Comparison of ENCODE assay signal across 8 cellular contexts in the genomic region with DNA sequence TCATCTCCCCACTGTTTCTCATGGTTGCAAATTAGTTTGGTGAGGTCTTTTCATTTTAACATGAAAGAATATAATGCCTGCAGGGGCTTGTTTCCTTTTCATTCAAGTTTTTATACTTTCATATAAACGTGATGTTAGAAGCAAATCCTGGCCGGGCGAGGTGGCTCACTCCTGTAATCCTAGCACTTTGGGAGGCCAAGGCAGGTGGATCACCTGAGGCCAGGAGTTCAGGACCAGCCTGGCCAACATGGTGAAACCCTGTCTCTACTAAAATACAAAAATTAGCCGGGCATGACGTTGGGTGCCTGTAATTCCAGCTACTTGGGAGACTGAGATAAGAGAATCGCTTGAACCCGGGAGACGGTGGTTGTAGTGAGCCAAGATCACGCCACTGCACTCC. TPM values are rescaled to one million over a fixed set of nuclear protein-coding genes. Genes with fewer than 3 reads are reported as not detected.
DNase-seq lines count a peak whose midpoint lies in the region; ATAC-seq and TF ChIP-seq lines count a peak whose summit lies in the region.
"Not testable (repeated sequence)": the region's sequence is repeated elsewhere in the genome, so short reads cannot be mapped to it uniquely, and the experiment has no call there.

No MANE protein-coding gene starts in this region.

- H3K36me3 ChIP-seq in BLaER1 treated with 17β-estradiol and CSF1 and Interleukin-3, amounts not matched to agents 10 nM and 100 nM = peaks cover 26 to 68% (median 63%) of the 10 kb centered on the region in 11 experiments
- peaks cover 0 to 37% of the 10 kb centered on the region in 2 donors for H3K36me3 ChIP-seq in gastroesophageal sphincter
- H3K36me3 ChIP-seq in mesenchymal stem cell (ENCODE audit: control insufficient read depth in 1 of 2, insufficient read depth in 2 of 2, low read depth in 1 of 2, low read length in 2 of 2) = peaks cover 10 to 34% of the 10 kb centered on the region in 2 experiments
- peaks cover 12% of the 10 kb centered on the region for H3K36me3 ChIP-seq in thoracic aorta

- not testable (repeated sequence) for H3K14ac ChIP-seq in mesenchymal stem cell (ENCODE audit: low read length in 2 of 2)

- not testable (repeated sequence) for H2AK5ac ChIP-seq in mesenchymal stem cell (ENCODE audit: low read length, severe bottlenecking)

- H3K36me3 Mint-ChIP-seq in IgD-negative memory B cell = not testable (repeated sequence)
- H3K36me3 Mint-ChIP-seq in activated T-helper 2 cell treated with anti-CD3 and anti-CD28 coated beads, Interferon-gamma antibody, Interleukin-2, Interleukin-4, amounts not matched to agents 10 μg/mL and 5 μg/mL and 100 μg/mL, durations not matched to agents 14 hours and 24 hours and 36 hours (ENCODE audit: low read depth) = peaks cover 50% of the 10 kb centered on the region
- peaks cover 22% of the 10 kb centered on the region for H3K36me3 Mint-ChIP-seq in osteocyte (ENCODE audit: unreplicated experiment)

- H3K18ac ChIP-seq in mesenchymal stem cell (ENCODE audit: low read depth in 1 of 2, low read length in 2 of 2) = not testable (repeated sequence)

- not testable (repeated sequence) for H3K23ac ChIP-seq in mesenchymal stem cell (ENCODE audit: low read length in 2 of 2)

- H2BK120ac ChIP-seq in mesenchymal stem cell (ENCODE audit: low read depth, low read length) = not testable (repeated sequence)

- 59 to 69% methylated on average over 3 to 9 of the region's 9 CpGs for WGBS in gastroesophageal sphincter (ENCODE audit: low coverage in 1 of 2), 2 donors
- 88% methylated on average over 8 of the region's 9 CpGs for WGBS in mesenchymal stem cell

- not testable (repeated sequence) for H2BK12ac ChIP-seq in mesenchymal stem cell (ENCODE audit: low read length in 2 of 2)

- H3K27ac ChIP-seq in BLaER1 treated with 17β-estradiol and CSF1 and Interleukin-3, amounts not matched to agents 10 nM and 100 nM; mesenchymal stem cell (ENCODE audit: low read length, poor library complexity, severe bottlenecking): not testable (repeated sequence)
- H3K27ac ChIP-seq in cingulate gyrus (ENCODE audit: low read depth, low read length) (peak overlapping the region; percentile 69), gastroesophageal sphincter (peak overlapping the region in 3 of 4 donors; percentile 78 to 85 (median 81)), thoracic aorta (peak overlapping the region; percentile 69 to 88)

- H3K4me1 ChIP-seq in BLaER1 treated with 17β-estradiol and CSF1 and Interleukin-3, amounts not matched to agents 10 nM and 100 nM = peaks cover 27 to 41% (median 31%) of the 10 kb centered on the region in 10 experiments
- H3K4me1 ChIP-seq in gastroesophageal sphincter (peaks cover 0 to 23% (median 7%) of the 10 kb centered on the region in 3 donors), mesenchymal stem cell (ENCODE audit: control insufficient read depth, insufficient read depth, low read depth, low read length) (peaks cover 12% of the 10 kb centered on the region), thoracic aorta (ENCODE audit: control insufficient read depth in 1 of 2, low read depth in 2 of 2) (peaks cover 6 to 11% of the 10 kb centered on the region in 2 donors)

- not testable (repeated sequence) for H3K9me3 Mint-ChIP-seq in IgD-negative memory B cell; activated T-helper 2 cell treated with anti-CD3 and anti-CD28 coated beads, Interferon-gamma antibody, Interleukin-2, Interleukin-4, amounts not matched to agents 10 μg/mL and 5 μg/mL and 100 μg/mL, durations not matched to agents 14 hours and 24 hours and 36 hours; osteocyte (ENCODE audit: unreplicated experiment)

- H3K4me1 Mint-ChIP-seq in IgD-negative memory B cell (peaks cover 17 to 20% (median 18%) of the 10 kb centered on the region in 3 donors), osteocyte (ENCODE audit: unreplicated experiment) (peaks cover 10% of the 10 kb centered on the region)
- H3K4me1 Mint-ChIP-seq in activated T-helper 2 cell treated with anti-CD3 and anti-CD28 coated beads, Interferon-gamma antibody, Interleukin-2, Interleukin-4, amounts not matched to agents 10 μg/mL and 5 μg/mL and 100 μg/mL, durations not matched to agents 14 hours and 24 hours and 36 hours (ENCODE audit: low read depth) = peaks cover 32% of the 10 kb centered on the region

- H3K9me3 ChIP-seq in BLaER1 treated with 17β-estradiol and CSF1 and Interleukin-3, amounts not matched to agents 10 nM and 100 nM (replicated peaks in 1 of 11); gastroesophageal sphincter; mesenchymal stem cell (ENCODE audit: control insufficient read depth, low read length); thoracic aorta: not testable (repeated sequence)

- H3K9ac ChIP-seq in BLaER1 treated with 17β-estradiol and CSF1 and Interleukin-3, amounts not matched to agents 10 nM and 100 nM = not testable (repeated sequence)
- peak overlapping the region; percentile 86 for H3K9ac ChIP-seq in mesenchymal stem cell (ENCODE audit: low read length)

- intact Hi-C loops in activated T-helper 2 cell treated with anti-CD3 and anti-CD28 coated beads, Interferon-gamma antibody, Interleukin-2, Interleukin-4, amounts not matched to agents 10 μg/mL and 5 μg/mL and 100 μg/mL, durations not matched to agents 14 hours and 24 hours and 36 hours (cut with micrococcal nuclease) = not testable (repeated sequence)

- not testable (repeated sequence) for H2AFZ ChIP-seq in mesenchymal stem cell (ENCODE audit: low read depth, low read length)

- H3K27ac Mint-ChIP-seq in IgD-negative memory B cell (peak overlapping the region in 1 of 3 donors; percentile 41), osteocyte (ENCODE audit: unreplicated experiment) (peak overlapping the region; percentile 63)
- peak overlapping the region; percentile 67 for H3K27ac Mint-ChIP-seq in activated T-helper 2 cell treated with anti-CD3 and anti-CD28 coated beads, Interferon-gamma antibody, Interleukin-2, Interleukin-4, amounts not matched to agents 10 μg/mL and 5 μg/mL and 100 μg/mL, durations not matched to agents 14 hours and 24 hours and 36 hours

- H3K4me2 ChIP-seq in BLaER1 treated with 17β-estradiol and CSF1 and Interleukin-3, amounts not matched to agents 10 nM and 100 nM = peak overlapping the region in 8 of 11 experiments; percentile 42 to 82 (median 60); a peak in 15 of 22 replicates
- not testable (repeated sequence) for H3K4me2 ChIP-seq in mesenchymal stem cell (ENCODE audit: low read length, poor library complexity, severe bottlenecking)

- not testable (repeated sequence) for H2BK5ac ChIP-seq in mesenchymal stem cell (ENCODE audit: low read depth, low read length, poor library complexity, severe bottlenecking)

- not testable (repeated sequence) for H3K4ac ChIP-seq in mesenchymal stem cell (ENCODE audit: low read depth in 1 of 2, low read length in 2 of 2)

- peaks cover 0 to 39% (median 5%) of the 10 kb centered on the region in 11 experiments; a peak in 8 of 22 replicates for H4K20me1 ChIP-seq in BLaER1 treated with 17β-estradiol and CSF1 and Interleukin-3, amounts not matched to agents 10 nM and 100 nM

- TF ChIP-seq CTCF in gastroesophageal sphincter (IDR thresholded peaks at IDR 0.05); osteocyte (IDR thresholded peaks at IDR 0.05); thoracic aorta (IDR thresholded peaks at IDR 0.05): not testable (repeated sequence)

- H4K91ac ChIP-seq in mesenchymal stem cell (ENCODE audit: low read length) = not testable (repeated sequence)

- peak overlapping the region; percentile 81 to 95 (median 88) for H3K4me3 Mint-ChIP-seq in IgD-negative memory B cell
- H3K4me3 Mint-ChIP-seq in activated T-helper 2 cell treated with anti-CD3 and anti-CD28 coated beads, Interferon-gamma antibody, Interleukin-2, Interleukin-4, amounts not matched to agents 10 μg/mL and 5 μg/mL and 100 μg/mL, durations not matched to agents 14 hours and 24 hours and 36 hours (ENCODE audit: low read depth); osteocyte (ENCODE audit: unreplicated experiment): not testable (repeated sequence)

- H3K27me3 ChIP-seq in BLaER1 treated with 17β-estradiol and CSF1 and Interleukin-3, amounts not matched to agents 10 nM and 100 nM; gastroesophageal sphincter; mesenchymal stem cell (ENCODE audit: control insufficient read depth in 1 of 2, insufficient read depth in 1 of 2, low read length in 2 of 2); thoracic aorta (replicated peaks; ENCODE audit: insufficient read depth): not testable (repeated sequence)

- not testable (repeated sequence) for DNase-seq in activated T-helper 2 cell treated with anti-CD3 and anti-CD28 coated beads, Interferon-gamma antibody, Interleukin-2, Interleukin-4, amounts not matched to agents 10 μg/mL and 5 μg/mL and 100 μg/mL, durations not matched to agents 14 hours and 24 hours and 36 hours (ENCODE audit: low spot score); mesenchymal stem cell; osteocyte (ENCODE audit: extremely low spot score, unreplicated experiment); thoracic aorta (ENCODE audit: low spot score)

- not testable (repeated sequence) for H3K27me3 Mint-ChIP-seq in IgD-negative memory B cell; activated T-helper 2 cell treated with anti-CD3 and anti-CD28 coated beads, Interferon-gamma antibody, Interleukin-2, Interleukin-4, amounts not matched to agents 10 μg/mL and 5 μg/mL and 100 μg/mL, durations not matched to agents 14 hours and 24 hours and 36 hours (ENCODE audit: low read depth); osteocyte (ENCODE audit: unreplicated experiment)

- H4K8ac ChIP-seq in mesenchymal stem cell (ENCODE audit: low read length) = not testable (repeated sequence)

- H3K79me1 ChIP-seq in mesenchymal stem cell (replicated peaks; ENCODE audit: low read length, poor library complexity, severe bottlenecking) = not testable (repeated sequence)

- ATAC-seq in gastroesophageal sphincter; thoracic aorta (ENCODE audit: insufficient number of reproducible peaks, low FRiP score, low read depth): not testable (repeated sequence)

- peak overlapping the region in 1 of 10 experiments; percentile 26; a peak in 1 of 20 replicates for H3K4me3 ChIP-seq in BLaER1 treated with 17β-estradiol and CSF1 and Interleukin-3, amounts not matched to agents 10 nM and 100 nM
- H3K4me3 ChIP-seq in gastroesophageal sphincter (peak overlapping the region; percentile 3 to 37), mesenchymal stem cell (ENCODE audit: insufficient read depth in 1 of 2, low read depth in 1 of 2, low read length in 2 of 2) (peak overlapping the region in 1 of 2 experiments; percentile 70), thoracic aorta (peak overlapping the region; percentile 69)

- not testable (repeated sequence) for TF ChIP-seq POLR2A in gastroesophageal sphincter (IDR thresholded peaks at IDR 0.05)

- TF ChIP-seq EP300 in gastroesophageal sphincter (IDR thresholded peaks at IDR 0.05) = not testable (repeated sequence)

- peak overlapping the region; percentile 3 for H2BK15ac ChIP-seq in mesenchymal stem cell (ENCODE audit: low read depth, poor library complexity, severe bottlenecking)

RNA-seq across cellular contexts. Expression of gene HMCES, which starts 27.5 kb away (rescaled TPM):
- polyA plus RNA-seq in IgD-negative memory B cell = 40.1 TPM
- total RNA-seq in activated T-helper 2 cell treated with anti-CD3 and anti-CD28 coated beads, Interferon-gamma antibody, Interleukin-2, Interleukin-4, amounts not matched to agents 10 μg/mL and 5 μg/mL and 100 μg/mL, durations not matched to agents 14 hours and 24 hours and 36 hours = 63.6 and 70.7 TPM in 2 replicates
- total RNA-seq in gastroesophageal sphincter (10 to 100 TPM; 25.3 to 35.7 (median 30.2) TPM), osteocyte (24.7 and 25.8 TPM in 2 replicates), thoracic aorta (10 to 100 TPM; 12.0 to 23.9 TPM)
- 13.3 TPM for polyA plus RNA-seq in mesenchymal stem cell (2013, experiment 1 of 2)
- 13.8 TPM for polyA plus RNA-seq in mesenchymal stem cell (2013, experiment 2 of 2)

RNA-seq across cellular contexts. Expression of gene COPG1, which starts 56.8 kb away (rescaled TPM):
- 52.9 TPM for polyA plus RNA-seq in IgD-negative memory B cell
- 182 and 187 TPM in 2 replicates for total RNA-seq in activated T-helper 2 cell treated with anti-CD3 and anti-CD28 coated beads, Interferon-gamma antibody, Interleukin-2, Interleukin-4, amounts not matched to agents 10 μg/mL and 5 μg/mL and 100 μg/mL, durations not matched to agents 14 hours and 24 hours and 36 hours
- total RNA-seq in gastroesophageal sphincter (10 to 100 TPM; 64.6 to 95.8 (median 74.0) TPM), osteocyte (249 and 258 TPM in 2 replicates), thoracic aorta (100 to 1,000 TPM; 126 to 141 TPM)
- 116 TPM for polyA plus RNA-seq in mesenchymal stem cell (2013, experiment 1 of 2)
- 110 TPM for polyA plus RNA-seq in mesenchymal stem cell (2013, experiment 2 of 2)
